Comparison of ENCODE assay signal across 8 cellular contexts in genomic region chr5:74684900-74685851, GRCh38. TPM values are rescaled to one million over a fixed set of nuclear protein-coding genes. Genes with fewer than 3 reads are reported as not detected.
DNase-seq lines count a peak whose midpoint lies in the region; ATAC-seq and TF ChIP-seq lines count a peak whose summit lies in the region.

Gene HEXB, plus strand, starts transcription at chr5:74685233. Its CDS starts 28 bp downstream, at chr5:74685261.

- H3K9me3 Mint-ChIP-seq in activated CD4-positive, alpha-beta memory T cell treated with anti-CD3 and anti-CD28 coated beads for 36 hours = no peaks in the 10 kb centered on the region

- H3K9me3 ChIP-seq in BE2C (no peaks in the 10 kb centered on the region), right lobe of liver (no peaks in the 10 kb centered on the region)

- peak; percentile 97 for TF ChIP-seq POLR2A in right lobe of liver (IDR thresholded peaks at IDR 0.05)

- POLR2A ChIA-PET in activated CD4-positive, alpha-beta memory T cell treated with anti-CD3 and anti-CD28 coated beads for 36 hours (lab: Charles Lee) = interaction anchor here (1.4 kb wide), 1 partner anchor 45 kb away, joined by 4 read pairs; the partner anchor contains the start of gene ENC1

- H3K27ac Mint-ChIP-seq in activated CD4-positive, alpha-beta memory T cell treated with anti-CD3 and anti-CD28 coated beads for 36 hours = peak within 1 kb of the TSS; percentile 49

- CTCF ChIA-PET in activated CD4-positive, alpha-beta memory T cell treated with anti-CD3 and anti-CD28 coated beads for 36 hours (lab: Charles Lee) = interaction anchor here (1.1 kb wide), 1 partner anchor 81 kb away, joined by 4 read pairs; the partner anchor contains the start of genes GFM2 and NSA2

- peak within 1 kb of the TSS; percentile 9 to 97 (median 86) for H3K27ac ChIP-seq in dorsolateral prefrontal cortex
- peak within 1 kb of the TSS; percentile 66 to 87 (median 84) for H3K27ac ChIP-seq in right lobe of liver

- ATAC-seq in GM18907 (IDR thresholded peaks at IDR 0.05; ENCODE audit: unreplicated experiment) (peak; percentile 82), HG03135 (IDR thresholded peaks at IDR 0.05; ENCODE audit: unreplicated experiment) (peak; percentile 76), right lobe of liver (peak; percentile 96 to 99 (median 98))

- peak; percentile 92 for DNase-seq in BE2C
- DNase-seq in NCI-H526 treated with DMSO at 0.1 percent for 48 hours (lab: John Stamatoyannopoulos, UW) = peak; percentile 33
- peak; percentile 92 for DNase-seq in activated CD4-positive, alpha-beta memory T cell treated with anti-CD3 and anti-CD28 coated beads for 36 hours
- peak; percentile 72 to 93 (median 84) for DNase-seq in dorsolateral prefrontal cortex
- DNase-seq in right lobe of liver = peak; percentile 93 to 95 (median 94)
- DNase-seq in stimulated activated CD4-positive, alpha-beta T cell treated with anti-CD3 and anti-CD28 coated beads, Interleukin-4, amount 100 ng/mL, for 24 hours = peak; percentile 86

- H3K4me3 Mint-ChIP-seq in activated CD4-positive, alpha-beta memory T cell treated with anti-CD3 and anti-CD28 coated beads for 36 hours = peak within 1 kb of the TSS; percentile 79

- peak within 1 kb of the TSS; percentile 84 for H3K4me3 ChIP-seq in BE2C (ENCODE audit: low read depth, low read length)
- H3K4me3 ChIP-seq in dorsolateral prefrontal cortex = peak within 1 kb of the TSS; percentile 64 to 98 (median 88)
- H3K4me3 ChIP-seq in right lobe of liver = peak within 1 kb of the TSS; percentile 63 to 98 (median 74)

- H3K4me1 Mint-ChIP-seq in activated CD4-positive, alpha-beta memory T cell treated with anti-CD3 and anti-CD28 coated beads for 36 hours (ENCODE audit: low read depth) = peaks cover 21% of the 10 kb centered on the region

- H3K4me1 ChIP-seq in BE2C = no peaks in the 10 kb centered on the region
- peaks cover 0 to 20% (median 3%) of the 10 kb centered on the region in 4 donors for H3K4me1 ChIP-seq in right lobe of liver

- intact Hi-C loops in activated CD4-positive, alpha-beta memory T cell treated with anti-CD3 and anti-CD28 coated beads for 36 hours (cut with micrococcal nuclease) = loop anchor here (2.0 kb wide), 2 partner anchors 82 to 108 kb away; partner anchors contain the start of genes GFM2 and NSA2
- intact Hi-C loops in dorsolateral prefrontal cortex (cut with DNase I) (loop anchor here (5.0 to 10.0 kb wide), 5 partner anchors 82 to 830 kb away; partner anchors contain the start of genes GFM2 (in 2 of the 2), NSA2 (in 2 of the 2), ANKRD31 (in 1 of the 2) and CERT1 (in 1 of the 2)), right lobe of liver (cut with DNase I) (no loop called here)

- H3K36me3 ChIP-seq in BE2C = peaks cover 4% of the 10 kb centered on the region
- peaks cover 0 to 11% (median 0%) of the 10 kb centered on the region in 4 donors for H3K36me3 ChIP-seq in right lobe of liver

- no peaks in the 10 kb centered on the region for H3K27me3 ChIP-seq in BE2C
- H3K27me3 ChIP-seq in dorsolateral prefrontal cortex = no peaks in the 10 kb centered on the region
- H3K27me3 ChIP-seq in right lobe of liver = no peaks in the 10 kb centered on the region

- no peak for TF ChIP-seq CTCF in BE2C (IDR thresholded peaks at IDR 0.05; ENCODE audit: low read depth, low read length)
- peak in 24 of 56 donors; percentile 4 to 47 (median 22) for TF ChIP-seq CTCF in dorsolateral prefrontal cortex (IDR thresholded peaks at IDR 0.05 in 54 of 56, conservative IDR thresholded peaks at IDR 0.05 in 2 of 56; ENCODE audit: low read depth in 1 of 56, partially characterized antibody in 56 of 56)
- TF ChIP-seq CTCF in right lobe of liver (IDR thresholded peaks at IDR 0.05) = peak in 2 of 4 donors; percentile 3 to 7

- WGBS in right lobe of liver (ENCODE audit: insufficient coverage, low coverage, low lambda C conversion rate, missing lambda C conversion rate) = 3% methylated on average over 15 of the region's 78 CpGs

- peaks cover 8% of the 10 kb centered on the region for H3K36me3 Mint-ChIP-seq in activated CD4-positive, alpha-beta memory T cell treated with anti-CD3 and anti-CD28 coated beads for 36 hours

- H3K27me3 Mint-ChIP-seq in activated CD4-positive, alpha-beta memory T cell treated with anti-CD3 and anti-CD28 coated beads for 36 hours = no peaks in the 10 kb centered on the region

RNA-seq across cellular contexts. Expression of gene HEXB, which starts in this region (rescaled TPM):
- polyA plus RNA-seq in BE2C (2012; ENCODE audit: insufficient read depth, insufficient read length, low read depth) = 23.6 TPM
- 10 to 100 TPM; 67.1 to 68.5 TPM for total RNA-seq in activated CD4-positive, alpha-beta memory T cell treated with anti-CD3 and anti-CD28 coated beads for 36 hours
- total RNA-seq in dorsolateral prefrontal cortex = 10 to 100 TPM; 30.9 to 75.5 (median 53.2) TPM
- total RNA-seq in right lobe of liver = 100 to 1,000 TPM in 3 of 6 experiments, 10 to 100 TPM in 3; 67.8 to 174 (median 121) TPM

Comparison
In these comparisons a context has a peak if more than half of its experiments do, and no peak if none do; other contexts are left out.
1. Peak in every context shown above with its lines: DNase-seq, ATAC-seq, H3K4me3 ChIP-seq and H3K27ac ChIP-seq.
2. DNase-seq: peak in every context shown above with its lines; median percentile 94 in right lobe of liver; 92 in BE2C; 92 in activated CD4-positive, alpha-beta memory T cell treated with anti-CD3 and anti-CD28 coated beads for 36 hours; 86 in stimulated activated CD4-positive, alpha-beta T cell treated with anti-CD3 and anti-CD28 coated beads, Interleukin-4, amount 100 ng/mL, for 24 hours; 84 in dorsolateral prefrontal cortex; 33 in NCI-H526 treated with DMSO at 0.1 percent for 48 hours.
3. intact Hi-C loops: an anchor here in activated CD4-positive, alpha-beta memory T cell treated with anti-CD3 and anti-CD28 coated beads for 36 hours (2.0 kb wide) and dorsolateral prefrontal cortex (5.0 to 10.0 kb wide); none called in right lobe of liver.